8 cellular contexts compared by ENCODE assay signal in genomic region chr1:235888119-235888643, GRCh38. TPM values are rescaled to one million over a fixed set of nuclear protein-coding genes. Genes with fewer than 3 reads are reported as not detected.
DNase-seq lines count a peak whose midpoint lies in the region; ATAC-seq lines count a peak whose summit lies in the region.

No MANE protein-coding gene starts in this region.

- peaks cover 3% of the 10 kb centered on the region for H3K4me1 ChIP-seq in mesenchymal stem cell (ENCODE audit: control insufficient read depth, insufficient read depth, low read depth, low read length)
- no peaks in the 10 kb centered on the region for H3K4me1 ChIP-seq in aorta (ENCODE audit: control insufficient read depth in 1 of 2, insufficient read depth in 2 of 2, low read length in 2 of 2)

- H2AFZ ChIP-seq in mesenchymal stem cell (ENCODE audit: low read depth, low read length) = no peak overlapping the region

- H2BK15ac ChIP-seq in mesenchymal stem cell (ENCODE audit: low read depth, poor library complexity, severe bottlenecking) = no peak overlapping the region

- H3K4me3 ChIP-seq in mesenchymal stem cell (ENCODE audit: insufficient read depth in 1 of 2, low read depth in 1 of 2, low read length in 2 of 2) (no peak overlapping the region), aorta (ENCODE audit: low read length in 2 of 2) (no peak overlapping the region)

- H3K9me3 ChIP-seq in mesenchymal stem cell (ENCODE audit: control insufficient read depth, low read length) (no peaks in the 10 kb centered on the region), aorta (ENCODE audit: control insufficient read depth, low read length) (no peaks in the 10 kb centered on the region)

- H3K36me3 ChIP-seq in mesenchymal stem cell (ENCODE audit: control insufficient read depth in 1 of 2, insufficient read depth in 2 of 2, low read depth in 1 of 2, low read length in 2 of 2) (no peaks in the 10 kb centered on the region), aorta (ENCODE audit: control insufficient read depth in 1 of 2, insufficient read depth in 2 of 2, low read length in 1 of 2) (no peaks in the 10 kb centered on the region)

- 96% methylated on average over 6 of the region's 8 CpGs for WGBS in mesenchymal stem cell
- 92% methylated on average over 8 of the region's 8 CpGs for WGBS in aorta, 2 donors

- H4K91ac ChIP-seq in mesenchymal stem cell (ENCODE audit: low read length) = no peak overlapping the region

- H3K23ac ChIP-seq in mesenchymal stem cell (ENCODE audit: low read length in 2 of 2) = no peak overlapping the region

- H4K8ac ChIP-seq in mesenchymal stem cell (ENCODE audit: low read length) = no peak overlapping the region

- H2AK5ac ChIP-seq in mesenchymal stem cell (ENCODE audit: low read length, severe bottlenecking) = no peak overlapping the region

- no peak overlapping the region for H2BK12ac ChIP-seq in mesenchymal stem cell (ENCODE audit: low read length in 2 of 2)

- DNase-seq in activated T-cell treated with anti-CD3 and anti-CD28 coated beads, Interleukin-2, amount 50 U/mL, for 1 hour = peak; percentile 41
- DNase-seq in stimulated activated CD4-positive, alpha-beta T cell treated with anti-CD3 and anti-CD28 coated beads, TNF-alpha, amount 100 ng/mL, for 4 hours (ENCODE audit: low read depth in 3 of 3) = peak in 2 of 3 experiments; percentile 34 to 55
- no peak for DNase-seq in mesenchymal stem cell
- no peak for DNase-seq in AG08395 (ENCODE audit: low spot score)
- no peak for DNase-seq in amniotic stem cell (lab: John Stamatoyannopoulos, UW)
- DNase-seq in aorta = no peak

- H3K27me3 ChIP-seq in mesenchymal stem cell (ENCODE audit: control insufficient read depth in 1 of 2, insufficient read depth in 1 of 2, low read length in 2 of 2) (no peaks in the 10 kb centered on the region), aorta (ENCODE audit: control insufficient read depth in 1 of 2, insufficient read depth in 2 of 2, low read length in 1 of 2) (no peaks in the 10 kb centered on the region)

- no peaks in the 10 kb centered on the region for H3K79me1 ChIP-seq in mesenchymal stem cell (replicated peaks; ENCODE audit: low read length, poor library complexity, severe bottlenecking)

- no peak overlapping the region for H2BK5ac ChIP-seq in mesenchymal stem cell (ENCODE audit: low read depth, low read length, poor library complexity, severe bottlenecking)

- H3K18ac ChIP-seq in mesenchymal stem cell (ENCODE audit: low read depth in 1 of 2, low read length in 2 of 2) = no peak overlapping the region

- no peak overlapping the region for H3K4me2 ChIP-seq in mesenchymal stem cell (ENCODE audit: low read length, poor library complexity, severe bottlenecking)

- no peak overlapping the region for H3K27ac ChIP-seq in mesenchymal stem cell (ENCODE audit: low read length, poor library complexity, severe bottlenecking)
- H3K27ac ChIP-seq in aorta (ENCODE audit: low read depth in 1 of 2, low read length in 2 of 2) = no peak overlapping the region

- peak; percentile 87 for ATAC-seq in GM19372 (IDR thresholded peaks at IDR 0.05; ENCODE audit: low read depth, unreplicated experiment)
- ATAC-seq in HG03135 (IDR thresholded peaks at IDR 0.05; ENCODE audit: unreplicated experiment) = peak; percentile 79
- ATAC-seq in aorta (ENCODE audit: low FRiP score) = no peak

- H3K9ac ChIP-seq in mesenchymal stem cell (ENCODE audit: low read length) = no peak overlapping the region

- no peak overlapping the region for H3K4ac ChIP-seq in mesenchymal stem cell (ENCODE audit: low read depth in 1 of 2, low read length in 2 of 2)

- intact Hi-C loops in aorta (cut with DNase I) = no loop called here

- no peak overlapping the region for H2BK120ac ChIP-seq in mesenchymal stem cell (ENCODE audit: low read depth, low read length)

- no peak overlapping the region for H3K14ac ChIP-seq in mesenchymal stem cell (ENCODE audit: low read length in 2 of 2)

RNA-seq across cellular contexts. Expression of gene LYST, which starts 21.5 kb away (rescaled TPM):
- polyA plus RNA-seq in mesenchymal stem cell (2013, experiment 1 of 2) = 4.3 TPM
- polyA plus RNA-seq in mesenchymal stem cell (2013, experiment 2 of 2) = 5.7 TPM
- total RNA-seq in aorta = 10 to 100 TPM; 40.0 to 63.3 TPM
- polyA plus RNA-seq in aorta = 10 to 100 TPM in 1 of 2 donors, 1 to 10 TPM in 1; 4.1 to 13.6 TPM

Comparison
In these comparisons a context has a peak if more than half of its experiments do, and no peak if none do; other contexts are left out.
1. DNase-seq: peak in activated T-cell treated with anti-CD3 and anti-CD28 coated beads, Interleukin-2, amount 50 U/mL, for 1 hour (single experiment) and stimulated activated CD4-positive, alpha-beta T cell treated with anti-CD3 and anti-CD28 coated beads, TNF-alpha, amount 100 ng/mL, for 4 hours (2 of 3); none in mesenchymal stem cell (single experiment), AG08395 (single experiment), amniotic stem cell (single experiment) and aorta (0 of 2).